ENCODE assay signal across 8 cellular contexts in the genomic region with DNA sequence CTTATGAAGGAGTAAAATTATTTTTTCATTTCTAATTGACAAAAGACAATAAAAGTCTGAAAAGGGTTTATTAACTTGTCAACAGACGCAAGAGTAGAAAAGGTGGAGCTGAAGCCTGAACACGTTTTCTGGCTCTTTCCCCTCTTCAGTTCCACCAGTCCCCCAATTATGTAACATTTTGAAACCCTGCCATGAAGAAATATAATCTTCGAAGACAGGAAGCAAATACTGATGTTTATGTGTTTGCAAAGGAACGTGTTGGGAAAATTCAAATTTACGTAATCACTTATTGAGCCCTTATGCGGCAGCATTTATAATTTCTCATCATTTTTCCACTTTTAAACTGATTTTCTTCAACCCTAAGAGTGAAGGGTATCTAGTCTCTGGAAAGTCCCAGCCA. TPM values are rescaled to one million over a fixed set of nuclear protein-coding genes. Genes with fewer than 3 reads are reported as not detected.
DNase-seq lines count a peak whose midpoint lies in the region; ATAC-seq and TF ChIP-seq lines count a peak whose summit lies in the region.

No MANE protein-coding gene starts in this region.

- H3K27ac ChIP-seq in OCI-LY7 (ENCODE audit: low read depth, low read length, poor library complexity, severe bottlenecking), result peak overlapping the region; percentile 72

- peaks cover 23% of the 10 kb centered on the region for H3K4me1 Mint-ChIP-seq in osteocyte (ENCODE audit: unreplicated experiment)

- intact Hi-C loops in OCI-LY7 (cut with micrococcal nuclease; ENCODE audit: unreplicated experiment), result no loop called here

- peaks cover 14% of the 10 kb centered on the region for H3K36me3 Mint-ChIP-seq in osteocyte (ENCODE audit: unreplicated experiment)

- TF ChIP-seq CTCF in OCI-LY7 (conservative IDR thresholded peaks at IDR 0.05; ENCODE audit: low read length) (no peak), epithelial cell of esophagus (IDR thresholded peaks at IDR 0.05; ENCODE audit: insufficient read depth, low read depth, low read length, missing control alignments) (no peak), osteocyte (IDR thresholded peaks at IDR 0.05) (no peak)

- H3K27ac Mint-ChIP-seq in osteocyte (ENCODE audit: unreplicated experiment), result peak overlapping the region; percentile 98

- H3K4me1 ChIP-seq in OCI-LY7 (ENCODE audit: insufficient read depth, low read length, poor library complexity, severe bottlenecking), result peaks cover 28% of the 10 kb centered on the region

- POLR2A ChIA-PET in OCI-LY7 (lab: Charles Lee), result interaction anchor here (0.6 kb wide), 1 partner anchor 140 kb away, joined by 3 read pairs; no protein-coding TSS in a partner anchor

- no peaks in the 10 kb centered on the region for H4K20me1 ChIP-seq in OCI-LY7 (ENCODE audit: insufficient read depth, low read length)

- CTCF ChIA-PET in OCI-LY7 (lab: Charles Lee; ENCODE audit: unreplicated experiment), result no interaction called here

- no peaks in the 10 kb centered on the region for H3K27me3 Mint-ChIP-seq in osteocyte (ENCODE audit: unreplicated experiment)

- DNase-seq in EH (ENCODE audit: low read depth) (peak; percentile 15), OCI-LY7 (ENCODE audit: low spot score) (no peak), epithelial cell of esophagus (ENCODE audit: low read depth) (peak; percentile 19), osteocyte (ENCODE audit: extremely low spot score, unreplicated experiment) (no peak), NCI-H345 (lab: John Stamatoyannopoulos, UW) (no peak), KG1 (lab: John Stamatoyannopoulos, UW) (no peak)

- ATAC-seq in HG03025 (IDR thresholded peaks at IDR 0.05; ENCODE audit: low FRiP score, unreplicated experiment) (no peak), GM19463 (IDR thresholded peaks at IDR 0.05; ENCODE audit: unreplicated experiment) (no peak)

- H3K4me3 Mint-ChIP-seq in osteocyte (ENCODE audit: unreplicated experiment), result peak overlapping the region; percentile 96

- peaks cover 16% of the 10 kb centered on the region for H3K36me3 ChIP-seq in OCI-LY7 (ENCODE audit: insufficient read depth, low read length)

- no peaks in the 10 kb centered on the region for H3K9me3 Mint-ChIP-seq in osteocyte (ENCODE audit: unreplicated experiment)

- peak overlapping the region; percentile 82; the same call in 1 of the 2 replicates for H2AFZ ChIP-seq in OCI-LY7 (ENCODE audit: low read length)

- H3K4me3 ChIP-seq in OCI-LY7 (ENCODE audit: low read depth, low read length, poor library complexity, severe bottlenecking), result peak overlapping the region; percentile 88
- peak overlapping the region; percentile 94 for H3K4me3 ChIP-seq in epithelial cell of esophagus (ENCODE audit: low read length)

- peaks cover 34% of the 10 kb centered on the region; the same call in 1 of the 2 replicates for H3K79me2 ChIP-seq in OCI-LY7 (ENCODE audit: insufficient read depth, low read depth, low read length)

- H3K4me2 ChIP-seq in OCI-LY7 (ENCODE audit: low read length), result peak overlapping the region; percentile 76

- H3K9me2 ChIP-seq in OCI-LY7 (ENCODE audit: insufficient read depth, low read length), result no peaks in the 10 kb centered on the region

- no peaks in the 10 kb centered on the region for H3K9me3 ChIP-seq in OCI-LY7 (ENCODE audit: low read length)

- no TSS peak for BruUV-seq in OCI-LY7 (replicated peaks; lab: Mats Ljungman, UMichigan)

RNA-seq across cellular contexts. Expression of a gene that starts 0.8 kb away (rescaled TPM):
- total RNA-seq in OCI-LY7 (2014; rRNA removed; shearing (Covaris generic)), result 20.8 and 28.5 TPM in 2 replicates
- total RNA-seq in OCI-LY7 (2022) (30.4 and 37.4 TPM in 2 replicates), osteocyte (26.9 and 29.3 TPM in 2 replicates)

RNA-seq across cellular contexts. Expression of a gene that starts 19.7 kb away (rescaled TPM):
- total RNA-seq in OCI-LY7 (2014; rRNA removed; shearing (Covaris generic)), result not detected in 2 replicates
- not detected in 2 replicates for total RNA-seq in OCI-LY7 (2022)
- 18.7 and 23.0 TPM in 2 replicates for total RNA-seq in osteocyte

Comparison
In these comparisons a context has a peak if more than half of its experiments do, and no peak if none do; other contexts are left out.
1. DNase-seq: peak in EH (single experiment) and epithelial cell of esophagus (single experiment); none in OCI-LY7 (single experiment), osteocyte (single experiment), NCI-H345 (single experiment) and KG1 (single experiment).
2. RNA of a gene that starts 19.7 kb away (total RNA-seq): 18.7 to 23.0 TPM in osteocyte; not detected in OCI-LY7; every median in the first group is over 10 times any median in the second.